In the genomic region with DNA sequence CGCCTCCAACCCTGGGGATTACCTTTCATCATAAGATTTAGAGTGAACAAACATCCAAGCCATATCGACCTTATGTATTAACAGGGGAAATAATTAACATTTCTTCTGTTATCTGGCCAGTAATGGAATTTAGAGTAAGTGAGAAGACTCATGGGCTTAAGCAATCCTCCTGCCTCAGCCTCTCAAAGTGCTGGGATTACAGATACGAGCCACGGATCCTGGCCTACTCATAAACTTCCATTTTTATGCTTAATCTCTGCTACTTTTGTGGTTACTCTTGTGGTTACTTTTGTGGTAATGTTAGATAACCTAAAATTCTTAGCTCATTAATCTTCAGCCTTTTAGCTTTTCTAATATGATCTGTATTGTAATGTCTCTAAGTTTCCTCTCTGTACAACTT, we compare ENCODE assay signal across 17 cellular contexts.
DNase-seq lines count a peak whose midpoint lies in the region; ATAC-seq and TF ChIP-seq lines count a peak whose summit lies in the region.
"Had no signal": no experiment of that assay in that cellular context is flagged by ENCODE, and none has a peak within 500 bp of the region (broad histone marks: within the 10 kb centered on the region; RNA-seq: fewer than 3 reads in every experiment).

No MANE protein-coding gene starts in this region.

- intact Hi-C loops in thyroid gland (cut with DNase I), result no loop called here

- no peak for TF ChIP-seq POLR2A in thyroid gland (IDR thresholded peaks at IDR 0.05)

- H3K4me3 ChIP-seq in thyroid gland (replicated peaks in 1 of 3), result no peak overlapping the region
- H3K4me3 ChIP-seq: BLaER1, GM12878, GM23248 had no signal

- ATAC-seq in GM19397 (IDR thresholded peaks at IDR 0.05; ENCODE audit: unreplicated experiment) (no peak), HG03135 (IDR thresholded peaks at IDR 0.05; ENCODE audit: unreplicated experiment) (no peak)
- ATAC-seq: GM12878 had no signal

- TF ChIP-seq CTCF in thyroid gland (IDR thresholded peaks at IDR 0.05), result no peak

- H3K27ac ChIP-seq in thyroid gland, result no peak overlapping the region
- H3K27ac ChIP-seq: 22Rv1, BLaER1, GM23248 had no signal

- no peaks in the 10 kb centered on the region for H3K9me3 ChIP-seq in thyroid gland
- H3K9me3 ChIP-seq: BLaER1, Caco-2 had no signal

- no peaks in the 10 kb centered on the region for H3K4me1 ChIP-seq in thyroid gland
- H3K4me1 ChIP-seq: BLaER1, Caco-2 had no signal

- WGBS in thyroid gland, 2 donors, result 86% methylated on average over 4 of the region's 4 CpGs

- DNase-seq in EL (peak; percentile 5), NCI-H82 (lab: John Stamatoyannopoulos, UW) (peak; percentile 67), amniotic epithelial cell (ENCODE audit: low read depth) (peak; percentile 82), myocyte (ENCODE audit: low read depth) (peak; percentile 3), thyroid gland (no peak), DMS153 (lab: John Stamatoyannopoulos, UW) (no peak)
- DNase-seq: AML-193; Caco-2; CD8-positive, alpha-beta memory T cell; DMS53; GM23248; H7 had no signal

- H3K36me3 ChIP-seq in thyroid gland, result no peaks in the 10 kb centered on the region
- H3K36me3 ChIP-seq: BLaER1 had no signal

- H3K27me3 ChIP-seq in thyroid gland, result no peaks in the 10 kb centered on the region
- H3K27me3 ChIP-seq: BLaER1 had no signal

Comparison
In these comparisons a context has a peak if more than half of its experiments do, and no peak if none do; other contexts are left out.
1. DNase-seq: peak in EL (single experiment), NCI-H82 (single experiment), amniotic epithelial cell (single experiment) and myocyte (single experiment); none in thyroid gland (0 of 2) and DMS153 (single experiment).